8 cellular contexts compared by ENCODE assay signal in genomic region chr19:47608074-47608907, GRCh38. TPM values are rescaled to one million over a fixed set of nuclear protein-coding genes. Genes with fewer than 3 reads are reported as not detected.
A peak's percentile ranks its signal among the peaks of the same experiment; 100 is the strongest.
DNase-seq lines count a peak whose midpoint lies in the region; ATAC-seq and TF ChIP-seq lines count a peak whose summit lies in the region.

No MANE protein-coding gene starts in this region.

- H2AFZ ChIP-seq in GM23338 (peak overlapping the region; percentile 32; the same call in 1 of the 2 replicates), neural progenitor cell (replicated peaks) (peak overlapping the region; percentile 82)

- H3K4me1 ChIP-seq in GM23338 (ENCODE audit: insufficient read depth) (peaks cover 27% of the 10 kb centered on the region), neural progenitor cell (peaks cover 20% of the 10 kb centered on the region), stomach smooth muscle (ENCODE audit: control insufficient read depth, insufficient read depth, low read length) (peaks cover 35% of the 10 kb centered on the region)

- H3K9me2 ChIP-seq in GM23338 (ENCODE audit: insufficient read depth): peaks cover 2% of the 10 kb centered on the region; the same call in 1 of the 2 replicates

- no peak; a peak in 1 of 4 replicates for TF ChIP-seq CTCF in GM23338 (conservative IDR thresholded peaks at IDR 0.05; ENCODE audit: low read depth in 2 of 2)
- TF ChIP-seq CTCF in fibroblast of villous mesenchyme (IDR thresholded peaks at IDR 0.05; ENCODE audit: insufficient read depth, low read depth, low read length): peak; percentile 29
- no peak for TF ChIP-seq CTCF in neural progenitor cell (IDR thresholded peaks at IDR 0.05)

- peak overlapping the region; percentile 84 for H3K9ac ChIP-seq in neural progenitor cell
- H3K9ac ChIP-seq in stomach smooth muscle (ENCODE audit: low read length in 2 of 2): peak overlapping the region; percentile 94 to 98

- H3K4me3 ChIP-seq in GM23338: peak overlapping the region; percentile 99
- peak overlapping the region; percentile 90 for H3K4me3 ChIP-seq in fibroblast of villous mesenchyme (ENCODE audit: low read depth, low read length)
- H3K4me3 ChIP-seq in neural progenitor cell: peak overlapping the region; percentile 94
- peak overlapping the region; percentile 85 to 92 for H3K4me3 ChIP-seq in stomach smooth muscle (ENCODE audit: low read length in 2 of 2)

- H3K9me3 ChIP-seq in neural progenitor cell (ENCODE audit: low read depth): no peaks in the 10 kb centered on the region
- no peaks in the 10 kb centered on the region for H3K9me3 ChIP-seq in stomach smooth muscle (ENCODE audit: control insufficient read depth in 2 of 2, low read length in 2 of 2)

- H3K9me3 Mint-ChIP-seq in GM23338 (no peaks in the 10 kb centered on the region; the same call in 2 of the 3 replicates), neural progenitor cell (no peaks in the 10 kb centered on the region)

- peaks cover 51% of the 10 kb centered on the region for H3K79me2 ChIP-seq in GM23338 (replicated peaks; ENCODE audit: insufficient read depth)
- H3K79me2 ChIP-seq in neural progenitor cell (ENCODE audit: low read depth): peaks cover 60% of the 10 kb centered on the region

- DNase-seq in EL: peak; percentile 95
- DNase-seq in GM23338 (ENCODE audit: low spot score): peak; percentile 95
- peak; percentile 91 for DNase-seq in LoVo (ENCODE audit: low spot score)
- peak; percentile 92 for DNase-seq in RPMI8226
- DNase-seq in activated gamma-delta T cell (lab: John Stamatoyannopoulos, UW): peak; percentile 92
- DNase-seq in fibroblast of villous mesenchyme (ENCODE audit: low read depth): peak; percentile 94
- peak; percentile 98 for DNase-seq in neural progenitor cell (ENCODE audit: low spot score)

- peak overlapping the region; percentile 94 for H3K4me2 ChIP-seq in GM23338
- H3K4me2 ChIP-seq in neural progenitor cell: peak overlapping the region; percentile 82

- H3K27ac ChIP-seq in GM23338 (ENCODE audit: low read depth) (peak overlapping the region; percentile 97), neural progenitor cell (peak overlapping the region; percentile 88), stomach smooth muscle (ENCODE audit: low read length) (peak overlapping the region; percentile 97)

- H3K27me3 Mint-ChIP-seq in GM23338 (ENCODE audit: insufficient read depth, low read depth, poor library complexity): peaks cover 14% of the 10 kb centered on the region
- H3K27me3 Mint-ChIP-seq in neural progenitor cell (ENCODE audit: insufficient read depth, low read depth): peaks cover 2% of the 10 kb centered on the region

- H3K36me3 ChIP-seq in GM23338 (ENCODE audit: insufficient read depth) (no peaks in the 10 kb centered on the region; the same call in 1 of the 2 replicates), neural progenitor cell (no peaks in the 10 kb centered on the region), stomach smooth muscle (ENCODE audit: control insufficient read depth in 2 of 2, insufficient read depth in 2 of 2, low read length in 2 of 2) (no peaks in the 10 kb centered on the region)

- H3K27ac Mint-ChIP-seq in GM23338 (peak overlapping the region; percentile 91), neural progenitor cell (no peak overlapping the region)

- ATAC-seq in GM23338: peak; percentile 83

- H4K20me1 ChIP-seq in GM23338 (replicated peaks; ENCODE audit: insufficient read depth) (peaks cover 7% of the 10 kb centered on the region), neural progenitor cell (ENCODE audit: low read depth) (peaks cover 50% of the 10 kb centered on the region)

- H3K36me3 Mint-ChIP-seq in GM23338 (ENCODE audit: low read depth) (peaks cover 11% of the 10 kb centered on the region; the same call in 2 of the 3 replicates), neural progenitor cell (peaks cover 3% of the 10 kb centered on the region)

- H3K4me1 Mint-ChIP-seq in GM23338: peaks cover 27% of the 10 kb centered on the region
- peaks cover 24% of the 10 kb centered on the region for H3K4me1 Mint-ChIP-seq in neural progenitor cell

- H3K27me3 ChIP-seq in GM23338 (ENCODE audit: insufficient read depth) (no peaks in the 10 kb centered on the region), neural progenitor cell (no peaks in the 10 kb centered on the region), stomach smooth muscle (ENCODE audit: control insufficient read depth in 1 of 2, insufficient read depth in 2 of 2, low read length in 2 of 2) (no peaks in the 10 kb centered on the region)

- H3K4me3 Mint-ChIP-seq in GM23338 (peak overlapping the region; percentile 87), neural progenitor cell (peak overlapping the region; percentile 90)

- H3F3A ChIP-seq in GM23338 (replicated peaks; ENCODE audit: low read depth) (peaks cover 15% of the 10 kb centered on the region), neural progenitor cell (ENCODE audit: low read depth) (peaks cover 31% of the 10 kb centered on the region)

TF ChIP-seq in GM23338, 12 proteins besides CTCF, POLR2A, EP300 and RAD21 (continues in another document):
- TF ChIP-seq POLR2AphosphoS5 (IDR thresholded peaks at IDR 0.05; ENCODE audit: low read depth) (peak; percentile 90), ZNF114 (CRISPR knock-in tag; IDR thresholded peaks at IDR 0.05) (no peak), EZH2 (IDR thresholded peaks at IDR 0.05; ENCODE audit: low read depth, unreplicated experiment) (no peak), EZH2phosphoT487 (IDR thresholded peaks at IDR 0.05; ENCODE audit: unreplicated experiment) (no peak), ZNF331 (CRISPR knock-in tag; IDR thresholded peaks at IDR 0.05; ENCODE audit: low read depth) (no peak), JUNB (IDR thresholded peaks at IDR 0.05; ENCODE audit: unreplicated experiment) (no peak), STAT1 (IDR thresholded peaks at IDR 0.05; ENCODE audit: unreplicated experiment) (no peak)
- TF ChIP-seq, protein P1, sequence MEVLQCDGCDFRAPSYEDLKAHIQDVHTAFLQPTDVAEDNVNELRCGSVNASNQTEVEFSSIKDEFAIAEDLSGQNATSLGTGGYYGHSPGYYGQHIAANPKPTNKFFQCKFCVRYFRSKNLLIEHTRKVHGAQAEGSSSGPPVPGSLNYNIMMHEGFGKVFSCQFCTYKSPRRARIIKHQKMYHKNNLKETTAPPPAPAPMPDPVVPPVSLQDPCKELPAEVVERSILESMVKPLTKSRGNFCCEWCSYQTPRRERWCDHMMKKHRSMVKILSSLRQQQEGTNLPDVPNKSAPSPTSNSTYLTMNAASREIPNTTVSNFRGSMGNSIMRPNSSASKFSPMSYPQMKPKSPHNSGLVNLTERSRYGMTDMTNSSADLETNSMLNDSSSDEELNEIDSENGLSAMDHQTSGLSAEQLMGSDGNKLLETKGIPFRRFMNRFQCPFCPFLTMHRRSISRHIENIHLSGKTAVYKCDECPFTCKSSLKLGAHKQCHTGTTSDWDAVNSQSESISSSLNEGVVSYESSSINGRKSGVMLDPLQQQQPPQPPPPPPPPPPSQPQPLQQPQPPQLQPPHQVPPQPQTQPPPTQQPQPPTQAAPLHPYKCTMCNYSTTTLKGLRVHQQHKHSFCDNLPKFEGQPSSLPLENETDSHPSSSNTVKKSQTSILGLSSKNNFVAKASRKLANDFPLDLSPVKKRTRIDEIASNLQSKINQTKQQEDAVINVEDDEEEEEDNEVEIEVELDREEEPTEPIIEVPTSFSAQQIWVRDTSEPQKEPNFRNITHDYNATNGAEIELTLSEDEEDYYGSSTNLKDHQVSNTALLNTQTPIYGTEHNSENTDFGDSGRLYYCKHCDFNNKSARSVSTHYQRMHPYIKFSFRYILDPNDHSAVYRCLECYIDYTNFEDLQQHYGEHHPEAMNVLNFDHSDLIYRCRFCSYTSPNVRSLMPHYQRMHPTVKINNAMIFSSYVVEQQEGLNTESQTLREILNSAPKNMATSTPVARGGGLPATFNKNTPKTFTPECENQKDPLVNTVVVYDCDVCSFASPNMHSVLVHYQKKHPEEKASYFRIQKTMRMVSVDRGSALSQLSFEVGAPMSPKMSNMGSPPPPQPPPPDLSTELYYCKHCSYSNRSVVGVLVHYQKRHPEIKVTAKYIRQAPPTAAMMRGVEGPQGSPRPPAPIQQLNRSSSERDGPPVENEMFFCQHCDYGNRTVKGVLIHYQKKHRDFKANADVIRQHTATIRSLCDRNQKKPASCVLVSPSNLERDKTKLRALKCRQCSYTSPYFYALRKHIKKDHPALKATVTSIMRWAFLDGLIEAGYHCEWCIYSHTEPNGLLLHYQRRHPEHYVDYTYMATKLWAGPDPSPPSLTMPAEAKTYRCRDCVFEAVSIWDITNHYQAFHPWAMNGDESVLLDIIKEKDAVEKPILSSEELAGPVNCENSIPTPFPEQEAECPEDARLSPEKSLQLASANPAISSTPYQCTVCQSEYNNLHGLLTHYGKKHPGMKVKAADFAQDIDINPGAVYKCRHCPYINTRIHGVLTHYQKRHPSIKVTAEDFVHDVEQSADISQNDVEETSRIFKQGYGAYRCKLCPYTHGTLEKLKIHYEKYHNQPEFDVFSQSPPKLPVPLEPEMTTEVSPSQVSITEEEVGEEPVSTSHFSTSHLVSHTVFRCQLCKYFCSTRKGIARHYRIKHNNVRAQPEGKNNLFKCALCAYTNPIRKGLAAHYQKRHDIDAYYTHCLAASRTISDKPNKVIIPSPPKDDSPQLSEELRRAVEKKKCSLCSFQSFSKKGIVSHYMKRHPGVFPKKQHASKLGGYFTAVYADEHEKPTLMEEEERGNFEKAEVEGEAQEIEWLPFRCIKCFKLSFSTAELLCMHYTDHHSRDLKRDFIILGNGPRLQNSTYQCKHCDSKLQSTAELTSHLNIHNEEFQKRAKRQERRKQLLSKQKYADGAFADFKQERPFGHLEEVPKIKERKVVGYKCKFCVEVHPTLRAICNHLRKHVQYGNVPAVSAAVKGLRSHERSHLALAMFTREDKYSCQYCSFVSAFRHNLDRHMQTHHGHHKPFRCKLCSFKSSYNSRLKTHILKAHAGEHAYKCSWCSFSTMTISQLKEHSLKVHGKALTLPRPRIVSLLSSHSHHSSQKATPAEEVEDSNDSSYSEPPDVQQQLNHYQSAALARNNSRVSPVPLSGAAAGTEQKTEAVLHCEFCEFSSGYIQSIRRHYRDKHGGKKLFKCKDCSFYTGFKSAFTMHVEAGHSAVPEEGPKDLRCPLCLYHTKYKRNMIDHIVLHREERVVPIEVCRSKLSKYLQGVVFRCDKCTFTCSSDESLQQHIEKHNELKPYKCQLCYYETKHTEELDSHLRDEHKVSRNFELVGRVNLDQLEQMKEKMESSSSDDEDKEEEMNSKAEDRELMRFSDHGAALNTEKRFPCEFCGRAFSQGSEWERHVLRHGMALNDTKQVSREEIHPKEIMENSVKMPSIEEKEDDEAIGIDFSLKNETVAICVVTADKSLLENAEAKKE (CRISPR knock-in tag; IDR thresholded peaks at IDR 0.05): no peak

RNA-seq across cellular contexts. Expression of gene BICRA, which starts 0.6 kb away (rescaled TPM):
- 37.7 and 40.1 TPM in 2 replicates for total RNA-seq in GM23338 (2014; rRNA removed; shearing (Covaris generic))
- polyA plus RNA-seq in GM23338 (2016; fragmentation: Nextera tagmentation; extraction: Ambion mirVana): 7.0 and 8.2 TPM in 2 replicates
- total RNA-seq in fibroblast of villous mesenchyme: 3.0 and 5.2 TPM in 2 replicates
- 6.4 and 15.6 TPM in 2 replicates for total RNA-seq in neural progenitor cell (ENCODE audit: low replicate concordance)

RNA-seq across cellular contexts. Expression of gene ZNF541, which starts 35.3 kb away (rescaled TPM):
- total RNA-seq in GM23338 (2014; rRNA removed; shearing (Covaris generic)): 0.42 TPM in 1 of 2 replicates, not detected in the other
- polyA plus RNA-seq in GM23338 (2016; fragmentation: Nextera tagmentation; extraction: Ambion mirVana): 0.05 and 0.26 TPM in 2 replicates
- total RNA-seq in fibroblast of villous mesenchyme (under 0.01 TPM in 2 replicates), neural progenitor cell (ENCODE audit: low replicate concordance) (not detected in 2 replicates)

Comparison
In these comparisons a context has a peak if more than half of its experiments do, and no peak if none do; other contexts are left out.
1. Peak in every context shown above with its lines: DNase-seq, ATAC-seq, H3K4me3 ChIP-seq and H3K27ac ChIP-seq.